1 cellular context compared by ENCODE assay signal in the genomic region with DNA sequence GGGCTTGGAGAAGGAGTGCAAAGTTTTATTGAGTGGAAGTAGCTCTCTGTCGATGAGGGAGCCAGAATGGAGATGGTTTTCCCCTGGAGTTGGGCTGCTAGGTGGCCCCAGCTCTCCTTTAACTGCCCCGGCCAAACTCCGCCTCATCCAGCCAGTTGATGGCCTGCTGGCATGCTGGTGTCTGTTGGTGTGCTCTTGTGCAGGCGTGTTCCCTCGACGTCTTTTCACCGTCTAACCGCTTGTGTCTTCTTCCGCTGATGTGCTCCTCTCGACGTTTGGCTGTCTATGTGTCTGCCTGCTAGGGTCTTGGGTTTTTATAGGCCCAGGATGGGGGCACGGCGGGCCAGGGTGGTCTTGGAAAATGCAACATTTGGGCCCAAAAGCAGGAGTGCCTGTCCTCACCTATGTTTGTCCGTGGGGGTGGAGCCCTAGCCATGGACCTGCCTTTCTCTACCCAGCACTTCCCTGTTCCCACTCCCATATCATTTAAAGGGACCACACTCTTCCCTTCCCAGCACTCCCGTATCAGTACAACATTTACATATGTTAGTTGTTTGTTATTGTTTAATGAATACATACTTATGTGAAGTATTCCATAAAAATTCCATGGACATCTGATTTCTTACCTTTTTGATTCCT.
TF ChIP-seq lines count a peak whose summit lies in the region.

No MANE protein-coding gene starts in this region.

TF ChIP-seq in HepG2, 621 proteins besides CTCF, POLR2A, EP300 and RAD21:
- TF ChIP-seq SOX5 (CRISPR knock-in tag; IDR thresholded peaks at IDR 0.05; ENCODE audit: borderline replicate concordance) (no peak), HNRNPLL (IDR thresholded peaks at IDR 0.05; ENCODE audit: low read depth, low read length, poor library complexity, severe bottlenecking) (no peak), ZNF558 (CRISPR knock-in tag; IDR thresholded peaks at IDR 0.05; ENCODE audit: borderline replicate concordance) (no peak), ZBTB38 (CRISPR knock-in tag; IDR thresholded peaks at IDR 0.05) (0 out of 2 replicates have a peak, but pooled peaks have one; percentile 22), ZNF773 (CRISPR knock-in tag; IDR thresholded peaks at IDR 0.05; ENCODE audit: borderline replicate concordance) (no peak), ZNF12 (CRISPR knock-in tag; IDR thresholded peaks at IDR 0.05) (no peak)
- TF ChIP-seq, protein P1, sequence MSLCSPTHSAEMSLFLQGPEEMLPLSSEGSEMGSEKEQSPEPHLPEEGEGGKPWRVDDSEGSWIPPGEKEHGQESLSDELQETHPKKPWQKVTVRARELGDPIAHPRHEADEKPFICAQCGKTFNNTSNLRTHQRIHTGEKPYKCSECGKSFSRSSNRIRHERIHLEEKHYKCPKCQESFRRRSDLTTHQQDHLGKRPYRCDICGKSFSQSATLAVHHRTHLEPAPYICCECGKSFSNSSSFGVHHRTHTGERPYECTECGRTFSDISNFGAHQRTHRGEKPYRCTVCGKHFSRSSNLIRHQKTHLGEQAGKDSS (CRISPR knock-in tag; IDR thresholded peaks at IDR 0.05; ENCODE audit: borderline replicate concordance, low read depth), result no peak
